In the genomic region with DNA sequence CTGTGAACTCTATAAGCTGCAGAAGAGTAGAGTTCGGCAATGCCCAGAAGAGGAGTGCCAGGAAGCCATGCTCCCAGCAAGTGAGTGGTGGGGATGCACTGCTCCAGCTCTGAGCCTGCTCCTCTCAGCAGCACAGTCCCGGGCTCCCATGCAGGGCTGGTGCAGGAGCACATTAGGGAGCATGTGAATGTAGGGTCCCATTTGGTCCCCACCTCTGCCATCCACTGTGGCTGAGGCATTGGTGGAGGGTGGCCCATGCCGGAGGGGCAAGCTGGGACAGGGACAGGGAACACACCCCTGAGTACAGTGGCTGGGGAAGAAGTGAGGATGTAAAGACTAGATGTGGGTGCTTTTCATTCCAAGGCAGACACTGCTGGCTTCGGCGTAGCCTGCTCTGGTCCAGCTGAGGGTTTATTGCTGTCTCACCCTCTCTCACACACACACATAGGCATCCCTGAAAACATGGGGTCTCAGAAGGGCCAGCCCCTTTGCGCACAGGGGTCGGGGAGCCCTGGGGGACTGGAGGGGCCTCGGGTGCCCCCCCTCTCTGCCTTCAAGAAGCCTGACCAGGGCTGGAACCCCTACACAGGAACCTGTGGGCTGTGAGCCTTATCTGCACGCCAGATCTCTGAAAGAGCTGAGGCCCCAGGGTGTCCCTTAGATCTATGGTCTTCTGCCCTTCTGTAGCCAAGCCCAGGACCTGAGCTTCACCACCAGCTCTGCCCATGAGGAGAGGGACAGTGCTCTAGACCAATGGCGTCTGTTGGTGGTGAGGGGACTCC, we compare ENCODE assay signal across 18 cellular contexts.
A peak's percentile ranks its signal among the peaks of the same experiment; 100 is the strongest.
DNase-seq lines count a peak whose midpoint lies in the region; ATAC-seq and TF ChIP-seq lines count a peak whose summit lies in the region.
"Had no signal": no experiment of that assay in that cellular context is flagged by ENCODE, and none has a peak within 500 bp of the region (broad histone marks: within the 10 kb centered on the region; RNA-seq: fewer than 3 reads in every experiment).

No MANE protein-coding gene starts in this region.

- H3K27ac Mint-ChIP-seq in stimulated activated naive CD8-positive, alpha-beta T cell treated with anti-CD3 and anti-CD28 coated beads, Interleukin-15, amount 100 ng/mL, for 72 hours, result no peak overlapping the region
- no peak overlapping the region for H3K27ac Mint-ChIP-seq in stimulated activated effector memory CD8-positive, alpha-beta T cell treated with anti-CD3 and anti-CD28 coated beads, Interleukin-12 subunit alpha, Interleukin-12 subunit beta, amount 100 ng/mL, for 72 hours
- H3K27ac Mint-ChIP-seq: CD14-positive monocyte; CD4-positive, alpha-beta memory T cell had no signal

- H3K36me3 ChIP-seq in lung (ENCODE audit: control insufficient read depth in 2 of 2, insufficient read depth in 2 of 2, low read length in 2 of 2) (no peaks in the 10 kb centered on the region), vagina (no peaks in the 10 kb centered on the region)
- H3K36me3 ChIP-seq: BLaER1, HAP-1 had no signal

- intact Hi-C loops in vagina (cut with DNase I), result no loop called here

- DNase-seq in stimulated activated naive CD8-positive, alpha-beta T cell treated with anti-CD3 and anti-CD28 coated beads, Interleukin-15, amount 100 ng/mL, for 72 hours, result no peak
- DNase-seq in stimulated activated naive CD8-positive, alpha-beta T cell treated with anti-CD3 and anti-CD28 coated beads, Interleukin-15, Interleukin-2, amounts not matched to agents 100 U/mL and 50 U/mL, for 24 hours, result no peak
- DNase-seq in lung (ENCODE audit: low spot score) (peak; percentile 20), vagina (ENCODE audit: extremely low spot score in 2 of 2) (peak; percentile 69 to 87), germinal center (ENCODE audit: low spot score) (no peak), erythroblast (lab: John Stamatoyannopoulos, UW) (no peak)
- no peak for DNase-seq in stimulated activated effector memory CD8-positive, alpha-beta T cell treated with anti-CD3 and anti-CD28 coated beads, Interleukin-12 subunit alpha, Interleukin-12 subunit beta, amount 100 ng/mL, for 72 hours (ENCODE audit: low spot score in 2 of 2)
- DNase-seq: 8988T; CD4-positive, alpha-beta memory T cell; DMS153; DMS79; GF-D8; GOT3; IMR-90 had no signal

- H3K36me3 Mint-ChIP-seq in stimulated activated effector memory CD8-positive, alpha-beta T cell treated with anti-CD3 and anti-CD28 coated beads, Interleukin-12 subunit alpha, Interleukin-12 subunit beta, amount 100 ng/mL, for 72 hours, result no peaks in the 10 kb centered on the region
- H3K36me3 Mint-ChIP-seq: CD14-positive monocyte; CD4-positive, alpha-beta memory T cell had no signal

- H3K9me3 ChIP-seq in lung (ENCODE audit: control insufficient read depth in 2 of 2, insufficient read depth in 1 of 2, low read length in 1 of 2) (peaks cover 0 to 3% of the 10 kb centered on the region in 2 donors), vagina (no peaks in the 10 kb centered on the region)
- H3K9me3 ChIP-seq: HAP-1 had no signal

- no peaks in the 10 kb centered on the region for H3K9me3 Mint-ChIP-seq in stimulated activated naive CD8-positive, alpha-beta T cell treated with anti-CD3 and anti-CD28 coated beads, Interleukin-15, amount 100 ng/mL, for 72 hours
- no peaks in the 10 kb centered on the region for H3K9me3 Mint-ChIP-seq in stimulated activated effector memory CD8-positive, alpha-beta T cell treated with anti-CD3 and anti-CD28 coated beads, Interleukin-12 subunit alpha, Interleukin-12 subunit beta, amount 100 ng/mL, for 72 hours

- H3K27me3 Mint-ChIP-seq in stimulated activated naive CD8-positive, alpha-beta T cell treated with anti-CD3 and anti-CD28 coated beads, Interleukin-15, amount 100 ng/mL, for 72 hours, result no peaks in the 10 kb centered on the region
- H3K27me3 Mint-ChIP-seq: CD4-positive, alpha-beta memory T cell had no signal

- H3K4me1 Mint-ChIP-seq in stimulated activated naive CD8-positive, alpha-beta T cell treated with anti-CD3 and anti-CD28 coated beads, Interleukin-15, amount 100 ng/mL, for 72 hours, result no peaks in the 10 kb centered on the region
- H3K4me1 Mint-ChIP-seq in stimulated activated effector memory CD8-positive, alpha-beta T cell treated with anti-CD3 and anti-CD28 coated beads, Interleukin-12 subunit alpha, Interleukin-12 subunit beta, amount 100 ng/mL, for 72 hours, result no peaks in the 10 kb centered on the region
- H3K4me1 Mint-ChIP-seq: CD14-positive monocyte; CD4-positive, alpha-beta memory T cell had no signal

- H3K4me3 ChIP-seq in lung (no peak overlapping the region), vagina (no peak overlapping the region)
- H3K4me3 ChIP-seq: BLaER1, HAP-1 had no signal

- 82 to 83% methylated on average over 10 of the region's 10 CpGs for WGBS in lung, 2 donors

- H3K4me1 ChIP-seq in lung (ENCODE audit: control insufficient read depth in 2 of 2, insufficient read depth in 2 of 2, low read length in 2 of 2), result no peaks in the 10 kb centered on the region
- H3K4me1 ChIP-seq in vagina, result peaks cover 12% of the 10 kb centered on the region
- H3K4me1 ChIP-seq: HAP-1 had no signal

- peak; percentile 20 for ATAC-seq in stimulated activated naive CD8-positive, alpha-beta T cell treated with anti-CD3 and anti-CD28 coated beads, Interleukin-15, amount 100 ng/mL, for 72 hours
- no peak for ATAC-seq in stimulated activated naive CD8-positive, alpha-beta T cell treated with anti-CD3 and anti-CD28 coated beads, Interleukin-15, Interleukin-2, amounts not matched to agents 100 U/mL and 50 U/mL, for 24 hours
- ATAC-seq in lung (ENCODE audit: insufficient read depth, low FRiP score), result no peak
- ATAC-seq in stimulated activated effector memory CD8-positive, alpha-beta T cell treated with anti-CD3 and anti-CD28 coated beads, Interleukin-12 subunit alpha, Interleukin-12 subunit beta, amount 100 ng/mL, for 72 hours, result peak; percentile 38
- ATAC-seq in GM18505 (IDR thresholded peaks at IDR 0.05; ENCODE audit: unreplicated experiment), result no peak

- TF ChIP-seq CTCF in lung (IDR thresholded peaks at IDR 0.05; ENCODE audit: control extremely low read depth, extremely low read depth) (no peak), vagina (IDR thresholded peaks at IDR 0.05) (no peak)

- H3K27me3 ChIP-seq in lung (ENCODE audit: control insufficient read depth, insufficient read depth) (no peaks in the 10 kb centered on the region), vagina (no peaks in the 10 kb centered on the region)
- H3K27me3 ChIP-seq: BLaER1 had no signal

- no peak overlapping the region for H3K4me3 Mint-ChIP-seq in stimulated activated naive CD8-positive, alpha-beta T cell treated with anti-CD3 and anti-CD28 coated beads, Interleukin-15, amount 100 ng/mL, for 72 hours
- H3K4me3 Mint-ChIP-seq in stimulated activated effector memory CD8-positive, alpha-beta T cell treated with anti-CD3 and anti-CD28 coated beads, Interleukin-12 subunit alpha, Interleukin-12 subunit beta, amount 100 ng/mL, for 72 hours, result no peak overlapping the region
- H3K4me3 Mint-ChIP-seq: CD14-positive monocyte; CD4-positive, alpha-beta memory T cell had no signal

- TF ChIP-seq POLR2A in vagina (IDR thresholded peaks at IDR 0.05) (no peak), erythroblast (IDR thresholded peaks at IDR 0.05; ENCODE audit: low read length) (no peak), GM18505 (IDR thresholded peaks at IDR 0.05; ENCODE audit: borderline replicate concordance, extremely low read depth, insufficient read depth, insufficient read length) (no peak)

- no peak overlapping the region for H3K27ac ChIP-seq in lung (ENCODE audit: low read depth in 1 of 2, low read length in 1 of 2)
- no peak overlapping the region for H3K27ac ChIP-seq in vagina
- H3K27ac ChIP-seq: BLaER1 had no signal

Comparison
In these comparisons a context has a peak if more than half of its experiments do, and no peak if none do; other contexts are left out.
1. ATAC-seq: peak in stimulated activated naive CD8-positive, alpha-beta T cell treated with anti-CD3 and anti-CD28 coated beads, Interleukin-15, amount 100 ng/mL, for 72 hours (single experiment) and stimulated activated effector memory CD8-positive, alpha-beta T cell treated with anti-CD3 and anti-CD28 coated beads, Interleukin-12 subunit alpha, Interleukin-12 subunit beta, amount 100 ng/mL, for 72 hours (single experiment); none in stimulated activated naive CD8-positive, alpha-beta T cell treated with anti-CD3 and anti-CD28 coated beads, Interleukin-15, Interleukin-2, amounts not matched to agents 100 U/mL and 50 U/mL, for 24 hours (single experiment), lung (single experiment) and GM18505 (single experiment).
2. DNase-seq: peak in lung (single experiment) and vagina (2 of 2); none in stimulated activated naive CD8-positive, alpha-beta T cell treated with anti-CD3 and anti-CD28 coated beads, Interleukin-15, amount 100 ng/mL, for 72 hours (0 of 2), stimulated activated naive CD8-positive, alpha-beta T cell treated with anti-CD3 and anti-CD28 coated beads, Interleukin-15, Interleukin-2, amounts not matched to agents 100 U/mL and 50 U/mL, for 24 hours (single experiment), stimulated activated effector memory CD8-positive, alpha-beta T cell treated with anti-CD3 and anti-CD28 coated beads, Interleukin-12 subunit alpha, Interleukin-12 subunit beta, amount 100 ng/mL, for 72 hours (0 of 2), germinal center (single experiment) and erythroblast (0 of 2).